24 cellular contexts compared by ENCODE assay signal in the genomic region with DNA sequence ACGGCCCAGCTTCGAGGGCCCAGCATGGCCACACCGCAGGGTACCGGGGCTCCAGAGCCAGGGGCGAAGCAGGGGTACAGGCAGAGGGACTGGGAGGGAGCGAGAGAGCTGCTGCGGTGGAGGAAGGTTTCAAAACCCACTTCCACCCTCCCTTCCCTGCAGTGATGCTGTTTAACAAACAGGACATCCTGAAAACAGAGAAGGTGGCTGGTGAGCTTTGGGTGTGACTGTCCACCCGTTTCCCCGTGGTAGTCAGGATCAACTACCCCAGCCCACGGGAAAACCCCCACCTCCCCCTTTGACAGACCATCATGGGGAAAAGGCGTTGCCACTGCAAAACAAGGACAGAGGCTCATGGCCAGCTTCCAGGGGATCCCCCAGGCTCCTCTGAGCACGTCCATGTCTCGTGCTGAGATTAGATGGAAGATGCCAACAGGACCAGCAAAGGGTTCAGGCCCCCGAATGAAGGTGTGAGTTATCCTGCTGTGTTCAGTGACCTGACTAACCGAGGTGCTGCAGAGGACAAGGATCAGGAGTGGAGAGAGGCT. TPM values are rescaled to one million over a fixed set of nuclear protein-coding genes. Genes with fewer than 3 reads are reported as not detected.
DNase-seq lines count a peak whose midpoint lies in the region; ATAC-seq, FAIRE-seq and TF ChIP-seq lines count a peak whose summit lies in the region.
"Had no signal": no experiment of that assay in that cellular context is flagged by ENCODE, and none has a peak within 500 bp of the region (broad histone marks: within the 10 kb centered on the region; RNA-seq: fewer than 3 reads in every experiment).

No MANE protein-coding gene starts in this region.

- no peaks in the 10 kb centered on the region for H3K9me3 ChIP-seq in osteoblast (ENCODE audit: low read depth, low read length)
- H3K9me3 ChIP-seq: heart left ventricle had no signal

- no peak overlapping the region for H2AFZ ChIP-seq in osteoblast (ENCODE audit: low read length)

- H4K20me1 ChIP-seq in osteoblast (ENCODE audit: insufficient read depth, low read length) = no peaks in the 10 kb centered on the region

- no peaks in the 10 kb centered on the region for H3K36me3 ChIP-seq in osteoblast (ENCODE audit: insufficient read depth, low read length)
- H3K36me3 ChIP-seq: heart left ventricle, WERI-Rb-1 had no signal

- no peak overlapping the region for H3K4me2 ChIP-seq in osteoblast (ENCODE audit: insufficient read depth, low read length)

- no peaks in the 10 kb centered on the region for H3K79me2 ChIP-seq in osteoblast (ENCODE audit: insufficient read depth, low read length)

- H3K27ac ChIP-seq in osteoblast (ENCODE audit: low read depth, low read length) = no peak overlapping the region
- H3K27ac ChIP-seq: 22Rv1, heart left ventricle, WERI-Rb-1 had no signal

- H3K27me3 Mint-ChIP-seq in activated CD4-positive, alpha-beta T cell treated with anti-CD3 and anti-CD28 coated beads for 36 hours = no peaks in the 10 kb centered on the region
- no peaks in the 10 kb centered on the region for H3K27me3 Mint-ChIP-seq in chondrocyte (ENCODE audit: low read depth)
- H3K27me3 Mint-ChIP-seq: stimulated activated memory B cell treated with anti-CD40 and anti-IgM and Interleukin-4, amounts not matched to agents 10 μg/mL and 1 μg/mL and 100 μg/mL, for 72 hours had no signal

- no peaks in the 10 kb centered on the region for H3K9me3 Mint-ChIP-seq in activated CD4-positive, alpha-beta T cell treated with anti-CD3 and anti-CD28 coated beads for 36 hours (ENCODE audit: low read depth)
- no peaks in the 10 kb centered on the region for H3K9me3 Mint-ChIP-seq in chondrocyte (ENCODE audit: low read depth)
- H3K9me3 Mint-ChIP-seq: endodermal cell; neural crest cell; stimulated activated memory B cell treated with anti-CD40 and anti-IgM and Interleukin-4, amounts not matched to agents 10 μg/mL and 1 μg/mL and 100 μg/mL, for 72 hours had no signal

- no peak overlapping the region for H3K4me3 ChIP-seq in osteoblast (ENCODE audit: insufficient read depth, low read length)
- H3K4me3 ChIP-seq: heart left ventricle had no signal

- intact Hi-C loops in activated CD4-positive, alpha-beta T cell treated with anti-CD3 and anti-CD28 coated beads for 36 hours (cut with DNase I, micrococcal nuclease) = no loop called here
- intact Hi-C loops in left ventricle myocardium superior (cut with micrococcal nuclease) = no loop called here

- FAIRE-seq in GM18507 (lab: Jason Lieb, UNC) = peak; percentile 21

- H3K4me3 Mint-ChIP-seq in activated CD4-positive, alpha-beta T cell treated with anti-CD3 and anti-CD28 coated beads for 36 hours = no peak overlapping the region
- no peak overlapping the region for H3K4me3 Mint-ChIP-seq in chondrocyte (ENCODE audit: unreplicated experiment)
- H3K4me3 Mint-ChIP-seq: endodermal cell; neural crest cell; stimulated activated memory B cell treated with anti-CD40 and anti-IgM and Interleukin-4, amounts not matched to agents 10 μg/mL and 1 μg/mL and 100 μg/mL, for 72 hours had no signal

- no peak for DNase-seq in activated CD4-positive, alpha-beta T cell treated with anti-CD3 and anti-CD28 coated beads for 36 hours
- DNase-seq in activated CD4-positive, alpha-beta T cell treated with anti-CD3 and anti-CD28 coated beads for 1 hour = no peak
- DNase-seq in GM18507 (ENCODE audit: extremely low spot score, insufficient read length, low read depth) (no peak), chondrocyte (ENCODE audit: low spot score) (peak; percentile 37), osteoblast (ENCODE audit: insufficient read length, low spot score, missing footprints) (peak; percentile 8), DMS53 treated with DMSO at 0.1 percent for 48 hours (lab: John Stamatoyannopoulos, UW; ENCODE audit: unreplicated experiment) (no peak), left ventricle myocardium superior (no peak)
- DNase-seq: activated CD8-positive, alpha-beta memory T cell treated with anti-CD3 and anti-CD28 coated beads, Interleukin-2, amount 50 U/mL, for 4 hours; caudate nucleus; DMS79; endodermal cell; heart left ventricle; Karpas-422; mesendoderm; NCI-H2171 treated with DMSO at 0.1 percent for 48 hours; NCI-H82; stimulated activated CD4-positive, alpha-beta T cell treated with anti-CD3 and anti-CD28 coated beads, Interleukin-12 subunit alpha, Interleukin-12 subunit beta, amount 100 ng/mL, for 4 hours; trophoblast cell; WERI-Rb-1 had no signal

- H3K36me3 Mint-ChIP-seq in activated CD4-positive, alpha-beta T cell treated with anti-CD3 and anti-CD28 coated beads for 36 hours (ENCODE audit: low read depth) = no peaks in the 10 kb centered on the region
- H3K36me3 Mint-ChIP-seq in chondrocyte (ENCODE audit: low read depth) = no peaks in the 10 kb centered on the region
- H3K36me3 Mint-ChIP-seq: stimulated activated memory B cell treated with anti-CD40 and anti-IgM and Interleukin-4, amounts not matched to agents 10 μg/mL and 1 μg/mL and 100 μg/mL, for 72 hours had no signal

- no peak for TF ChIP-seq CTCF in chondrocyte (IDR thresholded peaks at IDR 0.05)
- no peak for TF ChIP-seq CTCF in osteoblast (IDR thresholded peaks at IDR 0.05; ENCODE audit: extremely low read depth, low read depth, low read length)

- H3K4me1 Mint-ChIP-seq in activated CD4-positive, alpha-beta T cell treated with anti-CD3 and anti-CD28 coated beads for 36 hours = peaks cover 4% of the 10 kb centered on the region
- no peaks in the 10 kb centered on the region for H3K4me1 Mint-ChIP-seq in chondrocyte (ENCODE audit: low read depth)
- H3K4me1 Mint-ChIP-seq: neural crest cell; stimulated activated memory B cell treated with anti-CD40 and anti-IgM and Interleukin-4, amounts not matched to agents 10 μg/mL and 1 μg/mL and 100 μg/mL, for 72 hours had no signal

- H3K27me3 ChIP-seq in osteoblast (ENCODE audit: insufficient read depth, low read length) = no peaks in the 10 kb centered on the region
- H3K27me3 ChIP-seq: heart left ventricle had no signal

- POLR2A ChIA-PET in activated CD4-positive, alpha-beta T cell treated with anti-CD3 and anti-CD28 coated beads for 36 hours (lab: Charles Lee) = no interaction called here

- H3K4me1 ChIP-seq in osteoblast (ENCODE audit: insufficient read depth, low read length) = no peaks in the 10 kb centered on the region

- CTCF ChIA-PET in activated CD4-positive, alpha-beta T cell treated with anti-CD3 and anti-CD28 coated beads for 36 hours (lab: Charles Lee) = interaction anchor here (0.7 kb wide), 1 partner anchor 716 kb away, joined by 3 read pairs; no protein-coding TSS in a partner anchor

- peak; percentile 37 for ATAC-seq in activated CD4-positive, alpha-beta T cell treated with anti-CD3 and anti-CD28 coated beads for 36 hours
- ATAC-seq in GM18502 (IDR thresholded peaks at IDR 0.05; ENCODE audit: poor library complexity, unreplicated experiment) (no peak), left ventricle myocardium superior (no peak)
- ATAC-seq: HCT116; stimulated activated memory B cell treated with anti-CD40 and anti-IgM and Interleukin-4, amounts not matched to agents 10 μg/mL and 1 μg/mL and 100 μg/mL, for 72 hours had no signal

- no peak overlapping the region for H3K27ac Mint-ChIP-seq in activated CD4-positive, alpha-beta T cell treated with anti-CD3 and anti-CD28 coated beads for 36 hours
- H3K27ac Mint-ChIP-seq in chondrocyte (ENCODE audit: unreplicated experiment) = no peak overlapping the region
- H3K27ac Mint-ChIP-seq: endodermal cell; stimulated activated memory B cell treated with anti-CD40 and anti-IgM and Interleukin-4, amounts not matched to agents 10 μg/mL and 1 μg/mL and 100 μg/mL, for 72 hours had no signal

RNA-seq across cellular contexts. Expression of gene TMEM185B, which starts 12.9 kb away (rescaled TPM):
- total RNA-seq in activated CD4-positive, alpha-beta T cell treated with anti-CD3 and anti-CD28 coated beads for 36 hours = 10 to 100 TPM; 15.9 to 17.3 TPM
- total RNA-seq in chondrocyte (22.0 to 36.4 TPM (median 36.1 TPM) in 3 replicates), osteoblast (42.1 and 46.7 TPM in 2 replicates), left ventricle myocardium superior (22.9 TPM)

RNA-seq across cellular contexts. Expression of gene RALB, which starts 42.3 kb away (rescaled TPM):
- 10 to 100 TPM; 34.0 to 34.3 TPM for total RNA-seq in activated CD4-positive, alpha-beta T cell treated with anti-CD3 and anti-CD28 coated beads for 36 hours
- total RNA-seq in chondrocyte (19.5 to 23.5 TPM (median 23.4 TPM) in 3 replicates), osteoblast (48.5 and 48.6 TPM in 2 replicates), left ventricle myocardium superior (52.6 TPM)

Comparison
In these comparisons a context has a peak if more than half of its experiments do, and no peak if none do; other contexts are left out.
1. DNase-seq: peak in chondrocyte (single experiment) and osteoblast (single experiment); none in activated CD4-positive, alpha-beta T cell treated with anti-CD3 and anti-CD28 coated beads for 36 hours (single experiment), activated CD4-positive, alpha-beta T cell treated with anti-CD3 and anti-CD28 coated beads for 1 hour (single experiment), GM18507 (single experiment), DMS53 treated with DMSO at 0.1 percent for 48 hours (single experiment) and left ventricle myocardium superior (single experiment).